In the genomic region with DNA sequence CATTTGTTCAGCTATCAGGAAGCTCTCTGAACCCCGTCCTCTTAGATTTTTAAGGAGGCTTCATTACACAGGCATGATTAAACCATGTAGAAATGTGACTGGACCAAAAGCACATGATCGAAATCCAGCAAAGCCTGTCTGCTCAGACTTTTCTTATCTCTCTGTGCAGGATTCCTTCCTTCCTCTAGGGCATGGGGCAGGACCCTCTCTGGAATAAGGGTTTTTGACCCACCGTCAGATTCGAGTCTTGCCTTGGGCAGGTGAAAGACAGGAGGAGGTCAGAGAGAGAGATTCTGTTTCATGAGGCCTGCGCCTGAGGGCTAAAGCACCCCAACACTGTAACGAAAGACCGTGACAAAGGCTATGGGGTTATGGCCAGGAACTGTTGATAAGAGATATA, we compare ENCODE assay signal across 1 cellular context.
TF ChIP-seq lines count a peak whose summit lies in the region.

No MANE protein-coding gene starts in this region.

TF ChIP-seq in GM23338, 12 proteins besides CTCF, POLR2A, EP300 and RAD21 (continued from another document):
- TF ChIP-seq, protein P1, sequence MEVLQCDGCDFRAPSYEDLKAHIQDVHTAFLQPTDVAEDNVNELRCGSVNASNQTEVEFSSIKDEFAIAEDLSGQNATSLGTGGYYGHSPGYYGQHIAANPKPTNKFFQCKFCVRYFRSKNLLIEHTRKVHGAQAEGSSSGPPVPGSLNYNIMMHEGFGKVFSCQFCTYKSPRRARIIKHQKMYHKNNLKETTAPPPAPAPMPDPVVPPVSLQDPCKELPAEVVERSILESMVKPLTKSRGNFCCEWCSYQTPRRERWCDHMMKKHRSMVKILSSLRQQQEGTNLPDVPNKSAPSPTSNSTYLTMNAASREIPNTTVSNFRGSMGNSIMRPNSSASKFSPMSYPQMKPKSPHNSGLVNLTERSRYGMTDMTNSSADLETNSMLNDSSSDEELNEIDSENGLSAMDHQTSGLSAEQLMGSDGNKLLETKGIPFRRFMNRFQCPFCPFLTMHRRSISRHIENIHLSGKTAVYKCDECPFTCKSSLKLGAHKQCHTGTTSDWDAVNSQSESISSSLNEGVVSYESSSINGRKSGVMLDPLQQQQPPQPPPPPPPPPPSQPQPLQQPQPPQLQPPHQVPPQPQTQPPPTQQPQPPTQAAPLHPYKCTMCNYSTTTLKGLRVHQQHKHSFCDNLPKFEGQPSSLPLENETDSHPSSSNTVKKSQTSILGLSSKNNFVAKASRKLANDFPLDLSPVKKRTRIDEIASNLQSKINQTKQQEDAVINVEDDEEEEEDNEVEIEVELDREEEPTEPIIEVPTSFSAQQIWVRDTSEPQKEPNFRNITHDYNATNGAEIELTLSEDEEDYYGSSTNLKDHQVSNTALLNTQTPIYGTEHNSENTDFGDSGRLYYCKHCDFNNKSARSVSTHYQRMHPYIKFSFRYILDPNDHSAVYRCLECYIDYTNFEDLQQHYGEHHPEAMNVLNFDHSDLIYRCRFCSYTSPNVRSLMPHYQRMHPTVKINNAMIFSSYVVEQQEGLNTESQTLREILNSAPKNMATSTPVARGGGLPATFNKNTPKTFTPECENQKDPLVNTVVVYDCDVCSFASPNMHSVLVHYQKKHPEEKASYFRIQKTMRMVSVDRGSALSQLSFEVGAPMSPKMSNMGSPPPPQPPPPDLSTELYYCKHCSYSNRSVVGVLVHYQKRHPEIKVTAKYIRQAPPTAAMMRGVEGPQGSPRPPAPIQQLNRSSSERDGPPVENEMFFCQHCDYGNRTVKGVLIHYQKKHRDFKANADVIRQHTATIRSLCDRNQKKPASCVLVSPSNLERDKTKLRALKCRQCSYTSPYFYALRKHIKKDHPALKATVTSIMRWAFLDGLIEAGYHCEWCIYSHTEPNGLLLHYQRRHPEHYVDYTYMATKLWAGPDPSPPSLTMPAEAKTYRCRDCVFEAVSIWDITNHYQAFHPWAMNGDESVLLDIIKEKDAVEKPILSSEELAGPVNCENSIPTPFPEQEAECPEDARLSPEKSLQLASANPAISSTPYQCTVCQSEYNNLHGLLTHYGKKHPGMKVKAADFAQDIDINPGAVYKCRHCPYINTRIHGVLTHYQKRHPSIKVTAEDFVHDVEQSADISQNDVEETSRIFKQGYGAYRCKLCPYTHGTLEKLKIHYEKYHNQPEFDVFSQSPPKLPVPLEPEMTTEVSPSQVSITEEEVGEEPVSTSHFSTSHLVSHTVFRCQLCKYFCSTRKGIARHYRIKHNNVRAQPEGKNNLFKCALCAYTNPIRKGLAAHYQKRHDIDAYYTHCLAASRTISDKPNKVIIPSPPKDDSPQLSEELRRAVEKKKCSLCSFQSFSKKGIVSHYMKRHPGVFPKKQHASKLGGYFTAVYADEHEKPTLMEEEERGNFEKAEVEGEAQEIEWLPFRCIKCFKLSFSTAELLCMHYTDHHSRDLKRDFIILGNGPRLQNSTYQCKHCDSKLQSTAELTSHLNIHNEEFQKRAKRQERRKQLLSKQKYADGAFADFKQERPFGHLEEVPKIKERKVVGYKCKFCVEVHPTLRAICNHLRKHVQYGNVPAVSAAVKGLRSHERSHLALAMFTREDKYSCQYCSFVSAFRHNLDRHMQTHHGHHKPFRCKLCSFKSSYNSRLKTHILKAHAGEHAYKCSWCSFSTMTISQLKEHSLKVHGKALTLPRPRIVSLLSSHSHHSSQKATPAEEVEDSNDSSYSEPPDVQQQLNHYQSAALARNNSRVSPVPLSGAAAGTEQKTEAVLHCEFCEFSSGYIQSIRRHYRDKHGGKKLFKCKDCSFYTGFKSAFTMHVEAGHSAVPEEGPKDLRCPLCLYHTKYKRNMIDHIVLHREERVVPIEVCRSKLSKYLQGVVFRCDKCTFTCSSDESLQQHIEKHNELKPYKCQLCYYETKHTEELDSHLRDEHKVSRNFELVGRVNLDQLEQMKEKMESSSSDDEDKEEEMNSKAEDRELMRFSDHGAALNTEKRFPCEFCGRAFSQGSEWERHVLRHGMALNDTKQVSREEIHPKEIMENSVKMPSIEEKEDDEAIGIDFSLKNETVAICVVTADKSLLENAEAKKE (CRISPR knock-in tag; IDR thresholded peaks at IDR 0.05): no peak
- TF ChIP-seq, protein P2, sequence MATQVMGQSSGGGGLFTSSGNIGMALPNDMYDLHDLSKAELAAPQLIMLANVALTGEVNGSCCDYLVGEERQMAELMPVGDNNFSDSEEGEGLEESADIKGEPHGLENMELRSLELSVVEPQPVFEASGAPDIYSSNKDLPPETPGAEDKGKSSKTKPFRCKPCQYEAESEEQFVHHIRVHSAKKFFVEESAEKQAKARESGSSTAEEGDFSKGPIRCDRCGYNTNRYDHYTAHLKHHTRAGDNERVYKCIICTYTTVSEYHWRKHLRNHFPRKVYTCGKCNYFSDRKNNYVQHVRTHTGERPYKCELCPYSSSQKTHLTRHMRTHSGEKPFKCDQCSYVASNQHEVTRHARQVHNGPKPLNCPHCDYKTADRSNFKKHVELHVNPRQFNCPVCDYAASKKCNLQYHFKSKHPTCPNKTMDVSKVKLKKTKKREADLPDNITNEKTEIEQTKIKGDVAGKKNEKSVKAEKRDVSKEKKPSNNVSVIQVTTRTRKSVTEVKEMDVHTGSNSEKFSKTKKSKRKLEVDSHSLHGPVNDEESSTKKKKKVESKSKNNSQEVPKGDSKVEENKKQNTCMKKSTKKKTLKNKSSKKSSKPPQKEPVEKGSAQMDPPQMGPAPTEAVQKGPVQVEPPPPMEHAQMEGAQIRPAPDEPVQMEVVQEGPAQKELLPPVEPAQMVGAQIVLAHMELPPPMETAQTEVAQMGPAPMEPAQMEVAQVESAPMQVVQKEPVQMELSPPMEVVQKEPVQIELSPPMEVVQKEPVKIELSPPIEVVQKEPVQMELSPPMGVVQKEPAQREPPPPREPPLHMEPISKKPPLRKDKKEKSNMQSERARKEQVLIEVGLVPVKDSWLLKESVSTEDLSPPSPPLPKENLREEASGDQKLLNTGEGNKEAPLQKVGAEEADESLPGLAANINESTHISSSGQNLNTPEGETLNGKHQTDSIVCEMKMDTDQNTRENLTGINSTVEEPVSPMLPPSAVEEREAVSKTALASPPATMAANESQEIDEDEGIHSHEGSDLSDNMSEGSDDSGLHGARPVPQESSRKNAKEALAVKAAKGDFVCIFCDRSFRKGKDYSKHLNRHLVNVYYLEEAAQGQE (IDR thresholded peaks at IDR 0.05; ENCODE audit: unreplicated experiment): no peak
- TF ChIP-seq STAT1 (IDR thresholded peaks at IDR 0.05; ENCODE audit: unreplicated experiment): no peak
- no peak for TF ChIP-seq CREB1 (CRISPR knock-in tag; IDR thresholded peaks at IDR 0.05; ENCODE audit: low read depth)
- TF ChIP-seq JUNB (IDR thresholded peaks at IDR 0.05; ENCODE audit: unreplicated experiment): no peak
- TF ChIP-seq NANOG (IDR thresholded peaks at IDR 0.05; ENCODE audit: borderline replicate concordance): no peak
- no peak for TF ChIP-seq POLR2AphosphoS5 (IDR thresholded peaks at IDR 0.05; ENCODE audit: low read depth)
